ENCODE assay signal across 1 cellular context in the genomic region with DNA sequence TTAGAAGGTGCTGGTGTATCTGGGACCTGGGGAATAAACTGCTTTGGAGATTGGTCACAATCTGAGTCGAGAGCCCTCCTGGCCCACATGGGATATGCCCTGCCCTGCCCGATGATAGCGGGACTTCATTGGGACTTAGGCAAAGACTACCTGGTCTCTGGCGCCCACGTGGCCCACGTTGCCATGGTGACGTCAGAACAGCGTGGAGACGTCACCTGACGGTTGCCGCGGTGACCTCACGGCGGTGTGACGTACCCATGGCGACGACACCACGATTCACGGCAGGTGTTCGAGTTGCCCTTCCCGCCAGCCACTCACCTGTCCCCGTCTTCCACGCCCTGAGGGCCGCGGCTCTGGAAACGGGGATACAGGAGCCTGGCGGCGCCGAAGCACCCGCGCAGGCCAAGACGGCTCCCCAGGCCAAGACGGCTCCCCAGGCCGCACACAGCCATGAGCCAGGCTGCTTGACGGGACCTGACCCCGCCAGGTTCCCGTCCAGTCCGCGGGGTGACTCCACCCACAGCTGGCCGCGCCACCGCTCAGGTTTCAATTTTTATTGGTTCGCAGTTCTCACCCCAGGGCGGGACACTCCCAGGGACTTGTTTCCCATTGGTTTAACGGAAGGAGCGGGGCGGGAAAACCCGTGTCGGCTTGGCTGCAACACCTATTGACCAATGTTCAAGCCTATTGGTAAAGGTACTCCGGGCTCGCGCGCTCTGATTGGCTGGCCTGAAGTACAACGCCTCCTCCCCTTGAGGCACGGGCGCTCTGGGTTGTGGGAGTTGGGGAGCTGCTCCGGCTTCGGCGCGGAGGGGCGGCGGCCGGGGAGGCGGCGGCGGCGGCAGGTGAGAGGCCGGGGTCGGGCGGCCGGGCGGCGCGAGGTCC.
TF ChIP-seq lines count a peak whose summit lies in the region.

A gene (minus strand): TSS at position 476 of the 885 bp plus-strand sequence. CDS start 24 bp downstream, at position 452.
A gene (plus strand): TSS at position 766 of the 885 bp plus-strand sequence. CDS start 1,029 bp downstream, outside the sequence.

TF ChIP-seq in HepG2, 621 proteins besides CTCF, POLR2A, EP300 and RAD21 (continued from another document and continues in another):
- TF ChIP-seq, protein P1, sequence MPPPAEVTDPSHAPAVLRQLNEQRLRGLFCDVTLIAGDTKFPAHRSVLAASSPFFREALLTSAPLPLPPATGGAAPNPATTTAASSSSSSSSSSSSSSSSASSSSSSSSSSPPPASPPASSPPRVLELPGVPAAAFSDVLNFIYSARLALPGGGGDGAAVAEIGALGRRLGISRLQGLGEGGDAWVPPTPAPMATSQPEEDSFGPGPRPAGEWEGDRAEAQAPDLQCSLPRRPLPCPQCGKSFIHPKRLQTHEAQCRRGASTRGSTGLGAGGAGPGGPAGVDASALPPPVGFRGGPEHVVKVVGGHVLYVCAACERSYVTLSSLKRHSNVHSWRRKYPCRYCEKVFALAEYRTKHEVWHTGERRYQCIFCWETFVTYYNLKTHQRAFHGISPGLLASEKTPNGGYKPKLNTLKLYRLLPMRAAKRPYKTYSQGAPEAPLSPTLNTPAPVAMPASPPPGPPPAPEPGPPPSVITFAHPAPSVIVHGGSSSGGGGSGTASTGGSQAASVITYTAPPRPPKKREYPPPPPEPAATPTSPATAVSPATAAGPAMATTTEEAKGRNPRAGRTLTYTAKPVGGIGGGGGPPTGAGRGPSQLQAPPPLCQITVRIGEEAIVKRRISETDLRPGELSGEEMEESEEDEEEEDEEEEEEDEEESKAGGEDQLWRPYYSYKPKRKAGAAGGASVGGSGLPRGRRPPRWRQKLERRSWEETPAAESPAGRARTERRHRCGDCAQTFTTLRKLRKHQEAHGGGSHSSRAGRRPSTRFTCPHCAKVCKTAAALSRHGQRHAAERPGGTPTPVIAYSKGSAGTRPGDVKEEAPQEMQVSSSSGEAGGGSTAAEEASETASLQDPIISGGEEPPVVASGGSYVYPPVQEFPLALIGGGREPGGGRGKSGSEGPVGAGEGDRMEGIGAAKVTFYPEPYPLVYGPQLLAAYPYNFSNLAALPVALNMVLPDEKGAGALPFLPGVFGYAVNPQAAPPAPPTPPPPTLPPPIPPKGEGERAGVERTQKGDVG (CRISPR knock-in tag; IDR thresholded peaks at IDR 0.05; ENCODE audit: borderline replicate concordance) = peak; percentile 76
- TF ChIP-seq TAF1 (CRISPR knock-in tag; IDR thresholded peaks at IDR 0.05) = peak; percentile 94
- TF ChIP-seq, protein P2, sequence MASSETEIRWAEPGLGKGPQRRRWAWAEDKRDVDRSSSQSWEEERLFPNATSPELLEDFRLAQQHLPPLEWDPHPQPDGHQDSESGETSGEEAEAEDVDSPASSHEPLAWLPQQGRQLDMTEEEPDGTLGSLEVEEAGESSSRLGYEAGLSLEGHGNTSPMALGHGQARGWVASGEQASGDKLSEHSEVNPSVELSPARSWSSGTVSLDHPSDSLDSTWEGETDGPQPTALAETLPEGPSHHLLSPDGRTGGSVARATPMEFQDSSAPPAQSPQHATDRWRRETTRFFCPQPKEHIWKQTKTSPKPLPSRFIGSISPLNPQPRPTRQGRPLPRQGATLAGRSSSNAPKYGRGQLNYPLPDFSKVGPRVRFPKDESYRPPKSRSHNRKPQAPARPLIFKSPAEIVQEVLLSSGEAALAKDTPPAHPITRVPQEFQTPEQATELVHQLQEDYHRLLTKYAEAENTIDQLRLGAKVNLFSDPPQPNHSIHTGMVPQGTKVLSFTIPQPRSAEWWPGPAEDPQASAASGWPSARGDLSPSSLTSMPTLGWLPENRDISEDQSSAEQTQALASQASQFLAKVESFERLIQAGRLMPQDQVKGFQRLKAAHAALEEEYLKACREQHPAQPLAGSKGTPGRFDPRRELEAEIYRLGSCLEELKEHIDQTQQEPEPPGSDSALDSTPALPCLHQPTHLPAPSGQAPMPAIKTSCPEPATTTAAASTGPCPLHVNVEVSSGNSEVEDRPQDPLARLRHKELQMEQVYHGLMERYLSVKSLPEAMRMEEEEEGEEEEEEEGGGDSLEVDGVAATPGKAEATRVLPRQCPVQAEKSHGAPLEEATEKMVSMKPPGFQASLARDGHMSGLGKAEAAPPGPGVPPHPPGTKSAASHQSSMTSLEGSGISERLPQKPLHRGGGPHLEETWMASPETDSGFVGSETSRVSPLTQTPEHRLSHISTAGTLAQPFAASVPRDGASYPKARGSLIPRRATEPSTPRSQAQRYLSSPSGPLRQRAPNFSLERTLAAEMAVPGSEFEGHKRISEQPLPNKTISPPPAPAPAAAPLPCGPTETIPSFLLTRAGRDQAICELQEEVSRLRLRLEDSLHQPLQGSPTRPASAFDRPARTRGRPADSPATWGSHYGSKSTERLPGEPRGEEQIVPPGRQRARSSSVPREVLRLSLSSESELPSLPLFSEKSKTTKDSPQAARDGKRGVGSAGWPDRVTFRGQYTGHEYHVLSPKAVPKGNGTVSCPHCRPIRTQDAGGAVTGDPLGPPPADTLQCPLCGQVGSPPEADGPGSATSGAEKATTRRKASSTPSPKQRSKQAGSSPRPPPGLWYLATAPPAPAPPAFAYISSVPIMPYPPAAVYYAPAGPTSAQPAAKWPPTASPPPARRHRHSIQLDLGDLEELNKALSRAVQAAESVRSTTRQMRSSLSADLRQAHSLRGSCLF (CRISPR knock-in tag; IDR thresholded peaks at IDR 0.05; ENCODE audit: borderline replicate concordance) = no peak; the same call in 1 of the 2 replicates
- TF ChIP-seq ZFP82 (CRISPR knock-in tag; IDR thresholded peaks at IDR 0.05; ENCODE audit: borderline replicate concordance) = no peak; the same call in 1 of the 2 replicates
- TF ChIP-seq ZNF382 (CRISPR knock-in tag; IDR thresholded peaks at IDR 0.05; ENCODE audit: borderline replicate concordance) = no peak
- TF ChIP-seq, protein P3, sequence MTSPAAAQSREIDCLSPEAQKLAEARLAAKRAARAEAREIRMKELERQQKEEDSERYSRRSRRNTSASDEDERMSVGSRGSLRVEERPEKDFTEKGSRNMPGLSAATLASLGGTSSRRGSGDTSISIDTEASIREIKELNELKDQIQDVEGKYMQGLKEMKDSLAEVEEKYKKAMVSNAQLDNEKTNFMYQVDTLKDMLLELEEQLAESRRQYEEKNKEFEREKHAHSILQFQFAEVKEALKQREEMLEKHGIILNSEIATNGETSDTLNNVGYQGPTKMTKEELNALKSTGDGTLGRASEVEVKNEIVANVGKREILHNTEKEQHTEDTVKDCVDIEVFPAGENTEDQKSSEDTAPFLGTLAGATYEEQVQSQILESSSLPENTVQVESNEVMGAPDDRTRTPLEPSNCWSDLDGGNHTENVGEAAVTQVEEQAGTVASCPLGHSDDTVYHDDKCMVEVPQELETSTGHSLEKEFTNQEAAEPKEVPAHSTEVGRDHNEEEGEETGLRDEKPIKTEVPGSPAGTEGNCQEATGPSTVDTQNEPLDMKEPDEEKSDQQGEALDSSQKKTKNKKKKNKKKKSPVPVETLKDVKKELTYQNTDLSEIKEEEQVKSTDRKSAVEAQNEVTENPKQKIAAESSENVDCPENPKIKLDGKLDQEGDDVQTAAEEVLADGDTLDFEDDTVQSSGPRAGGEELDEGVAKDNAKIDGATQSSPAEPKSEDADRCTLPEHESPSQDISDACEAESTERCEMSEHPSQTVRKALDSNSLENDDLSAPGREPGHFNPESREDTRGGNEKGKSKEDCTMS (CRISPR knock-in tag; conservative IDR thresholded peaks at IDR 0.05) = no peak
- peak; percentile 90; the same call in 2 of the 3 replicates for TF ChIP-seq MXI1 (IDR thresholded peaks at IDR 0.05; ENCODE audit: borderline replicate concordance, low read depth, low read length)
- TF ChIP-seq ZNF629 (CRISPR knock-in tag; conservative IDR thresholded peaks at IDR 0.05) = no peak
- TF ChIP-seq ZMYM4 (CRISPR knock-in tag; IDR thresholded peaks at IDR 0.05) = peak; percentile 84
- TF ChIP-seq STAG1 (CRISPR knock-in tag; IDR thresholded peaks at IDR 0.05) = 0 out of 2 replicates have a peak, but pooled peaks have one; percentile 4
- peak; percentile 68 for TF ChIP-seq RXRB (CRISPR knock-in tag; IDR thresholded peaks at IDR 0.05; ENCODE audit: borderline replicate concordance)
- TF ChIP-seq, protein P4, sequence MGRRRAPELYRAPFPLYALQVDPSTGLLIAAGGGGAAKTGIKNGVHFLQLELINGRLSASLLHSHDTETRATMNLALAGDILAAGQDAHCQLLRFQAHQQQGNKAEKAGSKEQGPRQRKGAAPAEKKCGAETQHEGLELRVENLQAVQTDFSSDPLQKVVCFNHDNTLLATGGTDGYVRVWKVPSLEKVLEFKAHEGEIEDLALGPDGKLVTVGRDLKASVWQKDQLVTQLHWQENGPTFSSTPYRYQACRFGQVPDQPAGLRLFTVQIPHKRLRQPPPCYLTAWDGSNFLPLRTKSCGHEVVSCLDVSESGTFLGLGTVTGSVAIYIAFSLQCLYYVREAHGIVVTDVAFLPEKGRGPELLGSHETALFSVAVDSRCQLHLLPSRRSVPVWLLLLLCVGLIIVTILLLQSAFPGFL (CRISPR knock-in tag; IDR thresholded peaks at IDR 0.05) = peak; percentile 86; the same call in 1 of the 2 replicates
- TF ChIP-seq, protein P5, sequence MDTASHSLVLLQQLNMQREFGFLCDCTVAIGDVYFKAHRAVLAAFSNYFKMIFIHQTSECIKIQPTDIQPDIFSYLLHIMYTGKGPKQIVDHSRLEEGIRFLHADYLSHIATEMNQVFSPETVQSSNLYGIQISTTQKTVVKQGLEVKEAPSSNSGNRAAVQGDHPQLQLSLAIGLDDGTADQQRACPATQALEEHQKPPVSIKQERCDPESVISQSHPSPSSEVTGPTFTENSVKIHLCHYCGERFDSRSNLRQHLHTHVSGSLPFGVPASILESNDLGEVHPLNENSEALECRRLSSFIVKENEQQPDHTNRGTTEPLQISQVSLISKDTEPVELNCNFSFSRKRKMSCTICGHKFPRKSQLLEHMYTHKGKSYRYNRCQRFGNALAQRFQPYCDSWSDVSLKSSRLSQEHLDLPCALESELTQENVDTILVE (CRISPR knock-in tag; IDR thresholded peaks at IDR 0.05) = peak; percentile 77; the same call in 1 of the 2 replicates
- 0 out of 2 replicates have a peak, but pooled peaks have one; percentile 56 for TF ChIP-seq ZBTB42 (CRISPR knock-in tag; IDR thresholded peaks at IDR 0.05)
- TF ChIP-seq MTF1 (CRISPR knock-in tag; IDR thresholded peaks at IDR 0.05) = no peak
- TF ChIP-seq ATAD3A (CRISPR knock-in tag; IDR thresholded peaks at IDR 0.05) = no peak
- TF ChIP-seq ZNF746 (CRISPR knock-in tag; IDR thresholded peaks at IDR 0.05) = no peak
- TF ChIP-seq, protein P6, sequence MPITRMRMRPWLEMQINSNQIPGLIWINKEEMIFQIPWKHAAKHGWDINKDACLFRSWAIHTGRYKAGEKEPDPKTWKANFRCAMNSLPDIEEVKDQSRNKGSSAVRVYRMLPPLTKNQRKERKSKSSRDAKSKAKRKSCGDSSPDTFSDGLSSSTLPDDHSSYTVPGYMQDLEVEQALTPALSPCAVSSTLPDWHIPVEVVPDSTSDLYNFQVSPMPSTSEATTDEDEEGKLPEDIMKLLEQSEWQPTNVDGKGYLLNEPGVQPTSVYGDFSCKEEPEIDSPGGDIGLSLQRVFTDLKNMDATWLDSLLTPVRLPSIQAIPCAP (CRISPR knock-in tag; IDR thresholded peaks at IDR 0.05; ENCODE audit: low read depth) = peak; percentile 69; the same call in 1 of the 2 replicates
- TF ChIP-seq, protein P7, sequence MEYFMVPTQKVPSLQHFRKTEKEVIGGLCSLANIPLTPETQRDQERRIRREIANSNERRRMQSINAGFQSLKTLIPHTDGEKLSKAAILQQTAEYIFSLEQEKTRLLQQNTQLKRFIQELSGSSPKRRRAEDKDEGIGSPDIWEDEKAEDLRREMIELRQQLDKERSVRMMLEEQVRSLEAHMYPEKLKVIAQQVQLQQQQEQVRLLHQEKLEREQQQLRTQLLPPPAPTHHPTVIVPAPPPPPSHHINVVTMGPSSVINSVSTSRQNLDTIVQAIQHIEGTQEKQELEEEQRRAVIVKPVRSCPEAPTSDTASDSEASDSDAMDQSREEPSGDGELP (IDR thresholded peaks at IDR 0.05; ENCODE audit: borderline replicate concordance, low read depth) = peak; percentile 82; the same call in 1 of the 2 replicates
- TF ChIP-seq KLF16 (CRISPR knock-in tag; IDR thresholded peaks at IDR 0.05) = peak in 1 of 2 experiments; percentile 94; a peak in 2 of 4 replicates
- 0 out of 2 replicates have a peak, but pooled peaks have one; percentile 9 for TF ChIP-seq SRF (IDR thresholded peaks at IDR 0.05; ENCODE audit: low read depth, low read length)
- TF ChIP-seq MYNN (CRISPR knock-in tag; IDR thresholded peaks at IDR 0.05; ENCODE audit: low read depth) = no peak
- peak; percentile 80; the same call in 1 of the 2 replicates for TF ChIP-seq ZNF660 (CRISPR knock-in tag; IDR thresholded peaks at IDR 0.05; ENCODE audit: borderline replicate concordance, low read depth)
- TF ChIP-seq XRCC5 (optimal IDR thresholded peaks at IDR 0.05; ENCODE audit: low read length) = peak; percentile 32
- TF ChIP-seq, protein P8, sequence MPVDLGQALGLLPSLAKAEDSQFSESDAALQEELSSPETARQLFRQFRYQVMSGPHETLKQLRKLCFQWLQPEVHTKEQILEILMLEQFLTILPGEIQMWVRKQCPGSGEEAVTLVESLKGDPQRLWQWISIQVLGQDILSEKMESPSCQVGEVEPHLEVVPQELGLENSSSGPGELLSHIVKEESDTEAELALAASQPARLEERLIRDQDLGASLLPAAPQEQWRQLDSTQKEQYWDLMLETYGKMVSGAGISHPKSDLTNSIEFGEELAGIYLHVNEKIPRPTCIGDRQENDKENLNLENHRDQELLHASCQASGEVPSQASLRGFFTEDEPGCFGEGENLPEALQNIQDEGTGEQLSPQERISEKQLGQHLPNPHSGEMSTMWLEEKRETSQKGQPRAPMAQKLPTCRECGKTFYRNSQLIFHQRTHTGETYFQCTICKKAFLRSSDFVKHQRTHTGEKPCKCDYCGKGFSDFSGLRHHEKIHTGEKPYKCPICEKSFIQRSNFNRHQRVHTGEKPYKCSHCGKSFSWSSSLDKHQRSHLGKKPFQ (CRISPR knock-in tag; IDR thresholded peaks at IDR 0.05; ENCODE audit: insufficient replicate concordance) = no peak
- peak; percentile 94; the same call in 1 of the 2 replicates for TF ChIP-seq ATF7-NPFF (CRISPR knock-in tag; IDR thresholded peaks at IDR 0.05; ENCODE audit: low read depth)
- no peak for TF ChIP-seq ZNF180 (CRISPR knock-in tag; IDR thresholded peaks at IDR 0.05; ENCODE audit: borderline replicate concordance, low read depth)
- TF ChIP-seq, protein P9, sequence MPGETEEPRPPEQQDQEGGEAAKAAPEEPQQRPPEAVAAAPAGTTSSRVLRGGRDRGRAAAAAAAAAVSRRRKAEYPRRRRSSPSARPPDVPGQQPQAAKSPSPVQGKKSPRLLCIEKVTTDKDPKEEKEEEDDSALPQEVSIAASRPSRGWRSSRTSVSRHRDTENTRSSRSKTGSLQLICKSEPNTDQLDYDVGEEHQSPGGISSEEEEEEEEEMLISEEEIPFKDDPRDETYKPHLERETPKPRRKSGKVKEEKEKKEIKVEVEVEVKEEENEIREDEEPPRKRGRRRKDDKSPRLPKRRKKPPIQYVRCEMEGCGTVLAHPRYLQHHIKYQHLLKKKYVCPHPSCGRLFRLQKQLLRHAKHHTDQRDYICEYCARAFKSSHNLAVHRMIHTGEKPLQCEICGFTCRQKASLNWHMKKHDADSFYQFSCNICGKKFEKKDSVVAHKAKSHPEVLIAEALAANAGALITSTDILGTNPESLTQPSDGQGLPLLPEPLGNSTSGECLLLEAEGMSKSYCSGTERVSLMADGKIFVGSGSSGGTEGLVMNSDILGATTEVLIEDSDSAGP (CRISPR knock-in tag; IDR thresholded peaks at IDR 0.05; ENCODE audit: borderline replicate concordance) = peak; percentile 93; the same call in 1 of the 2 replicates
- peak; percentile 83 for TF ChIP-seq RFX3 (CRISPR knock-in tag; IDR thresholded peaks at IDR 0.05)
- TF ChIP-seq ZNF776 (CRISPR knock-in tag; IDR thresholded peaks at IDR 0.05) = peak; percentile 96; the same call in 1 of the 2 replicates
- TF ChIP-seq TOPORS (CRISPR knock-in tag; IDR thresholded peaks at IDR 0.05) = peak; percentile 97
- TF ChIP-seq ZNF329 (CRISPR knock-in tag; IDR thresholded peaks at IDR 0.05; ENCODE audit: low read depth) = no peak
- TF ChIP-seq NCOA1 (CRISPR knock-in tag; IDR thresholded peaks at IDR 0.05) = no peak
- TF ChIP-seq BORCS8-MEF2B (CRISPR knock-in tag; IDR thresholded peaks at IDR 0.05) = peak; percentile 96
